Comparison of ENCODE assay signal across 13 cellular contexts in genomic region chr10:13585943-13586342, GRCh38. TPM values are rescaled to one million over a fixed set of nuclear protein-coding genes. Genes with fewer than 3 reads are reported as not detected.
A peak's percentile ranks its signal among the peaks of the same experiment; 100 is the strongest.
DNase-seq lines count a peak whose midpoint lies in the region; ATAC-seq, FAIRE-seq and TF ChIP-seq lines count a peak whose summit lies in the region.
"Had no signal": no experiment of that assay in that cellular context is flagged by ENCODE, and none has a peak within 500 bp of the region (broad histone marks: within the 10 kb centered on the region; RNA-seq: fewer than 3 reads in every experiment).

No MANE protein-coding gene starts in this region.

- H3K4me2 ChIP-seq in DND-41 (ENCODE audit: insufficient read depth, low read length) (peak overlapping the region; percentile 95; the same call in 1 of the 2 replicates), astrocyte (ENCODE audit: low read length) (no peak overlapping the region), neural progenitor cell (no peak overlapping the region)

- no peak overlapping the region for H2AFZ ChIP-seq in DND-41 (ENCODE audit: low read depth, low read length)
- no peak overlapping the region for H2AFZ ChIP-seq in astrocyte (ENCODE audit: low read depth, low read length)
- no peak overlapping the region for H2AFZ ChIP-seq in neural progenitor cell (replicated peaks)

- H3K79me2 ChIP-seq in DND-41 (ENCODE audit: insufficient read depth, low read length): peaks cover 36% of the 10 kb centered on the region
- H3K79me2 ChIP-seq in astrocyte (ENCODE audit: insufficient read depth, low read length): peaks cover 37% of the 10 kb centered on the region
- peaks cover 21% of the 10 kb centered on the region for H3K79me2 ChIP-seq in neural progenitor cell (ENCODE audit: low read depth)

- DNase-seq in DND-41: no peak
- DNase-seq in MG63: no peak
- DNase-seq in astrocyte (ENCODE audit: low read depth): no peak
- DNase-seq in neural progenitor cell (ENCODE audit: low spot score): no peak
- DNase-seq in GOT3 (lab: John Stamatoyannopoulos, UW): no peak
- DNase-seq in LoVo (ENCODE audit: low spot score): no peak
- no peak for DNase-seq in NCI-H2029 (lab: John Stamatoyannopoulos, UW)

- peak overlapping the region; percentile 100 for H3K4me3 Mint-ChIP-seq in astrocyte (ENCODE audit: unreplicated experiment)
- H3K4me3 Mint-ChIP-seq in neural progenitor cell: peak overlapping the region; percentile 100

- H3K36me3 Mint-ChIP-seq in astrocyte (ENCODE audit: low read depth, unreplicated experiment): no peaks in the 10 kb centered on the region
- no peaks in the 10 kb centered on the region for H3K36me3 Mint-ChIP-seq in neural progenitor cell

- H3K4me3 ChIP-seq in DND-41 (ENCODE audit: low read depth in 1 of 2, low read length in 2 of 2) (no peak overlapping the region), MG63 (peak overlapping the region; percentile 91), astrocyte (ENCODE audit: insufficient read depth, low read depth, low read length) (no peak overlapping the region), neural progenitor cell (no peak overlapping the region)

- H3K4me1 Mint-ChIP-seq in astrocyte (ENCODE audit: low read depth, unreplicated experiment) (no peaks in the 10 kb centered on the region), neural progenitor cell (peaks cover 18% of the 10 kb centered on the region)

- H3K36me3 ChIP-seq in DND-41 (ENCODE audit: insufficient read depth, low read length) (no peaks in the 10 kb centered on the region; the same call in 1 of the 2 replicates), MG63 (no peaks in the 10 kb centered on the region), astrocyte (ENCODE audit: insufficient read depth, low read length) (no peaks in the 10 kb centered on the region), neural progenitor cell (no peaks in the 10 kb centered on the region)

- ATAC-seq in DND-41 (ENCODE audit: insufficient read depth, low read depth): no peak
- no peak for ATAC-seq in HG02763 (IDR thresholded peaks at IDR 0.05; ENCODE audit: unreplicated experiment)

- peaks cover 31% of the 10 kb centered on the region for H3K4me1 ChIP-seq in DND-41 (ENCODE audit: insufficient read depth, low read length)
- H3K4me1 ChIP-seq in astrocyte (ENCODE audit: insufficient read depth, low read length): peaks cover 4% of the 10 kb centered on the region
- H3K4me1 ChIP-seq in neural progenitor cell: peaks cover 5% of the 10 kb centered on the region

- H3K27me3 Mint-ChIP-seq in astrocyte (ENCODE audit: low read depth, unreplicated experiment) (peaks cover 2% of the 10 kb centered on the region), neural progenitor cell (ENCODE audit: insufficient read depth, low read depth) (peaks cover 4% of the 10 kb centered on the region)

- H3K27ac ChIP-seq in DND-41 (ENCODE audit: low read length) (no peak overlapping the region), astrocyte (ENCODE audit: low read depth, low read length) (no peak overlapping the region), neural progenitor cell (no peak overlapping the region)
- H3K27ac ChIP-seq: RWPE1 had no signal

- H3K9me3 ChIP-seq in DND-41 (ENCODE audit: insufficient read depth, low read length, severe bottlenecking) (no peaks in the 10 kb centered on the region), MG63 (no peaks in the 10 kb centered on the region), astrocyte (ENCODE audit: insufficient read depth, low read depth, low read length) (no peaks in the 10 kb centered on the region), neural progenitor cell (ENCODE audit: low read depth) (no peaks in the 10 kb centered on the region)
- H3K9me3 ChIP-seq: heart left ventricle had no signal

- H3K9me3 Mint-ChIP-seq in astrocyte (ENCODE audit: unreplicated experiment): no peaks in the 10 kb centered on the region
- no peaks in the 10 kb centered on the region for H3K9me3 Mint-ChIP-seq in neural progenitor cell
- H3K9me3 Mint-ChIP-seq: activated naive CD8-positive, alpha-beta T cell treated with anti-CD3 and anti-CD28 coated beads for 36 hours; endodermal cell; immature natural killer cell had no signal

- TF ChIP-seq CTCF in DND-41 (IDR thresholded peaks at IDR 0.05; ENCODE audit: borderline replicate concordance, extremely low read depth, low read length, poor library complexity, severe bottlenecking) (no peak), astrocyte (IDR thresholded peaks at IDR 0.05; ENCODE audit: insufficient read depth, low read depth, low read length) (no peak), neural progenitor cell (IDR thresholded peaks at IDR 0.05) (no peak)

- peaks cover 5% of the 10 kb centered on the region for H3K27me3 ChIP-seq in DND-41 (ENCODE audit: insufficient read depth, low read length, poor library complexity)
- peaks cover 16% of the 10 kb centered on the region for H3K27me3 ChIP-seq in MG63
- peaks cover 13% of the 10 kb centered on the region for H3K27me3 ChIP-seq in astrocyte (ENCODE audit: insufficient read depth, low read length)
- peaks cover 21% of the 10 kb centered on the region for H3K27me3 ChIP-seq in neural progenitor cell

- H4K20me1 ChIP-seq in DND-41 (ENCODE audit: insufficient read depth, low read length) (peaks cover 9% of the 10 kb centered on the region; the same call in 1 of the 2 replicates), astrocyte (ENCODE audit: insufficient read depth, low read length) (peaks cover 10% of the 10 kb centered on the region), neural progenitor cell (ENCODE audit: low read depth) (no peaks in the 10 kb centered on the region)

- H3K27ac Mint-ChIP-seq in astrocyte (ENCODE audit: unreplicated experiment) (no peak overlapping the region), neural progenitor cell (no peak overlapping the region)
- H3K27ac Mint-ChIP-seq: endodermal cell had no signal

- H3K9ac ChIP-seq in DND-41 (ENCODE audit: low read depth, low read length) (peak overlapping the region; percentile 79; the same call in 1 of the 2 replicates), astrocyte (ENCODE audit: low read length) (no peak overlapping the region), neural progenitor cell (no peak overlapping the region)

- FAIRE-seq in astrocyte (lab: Jason Lieb, UNC): no peak

- peaks cover 4% of the 10 kb centered on the region for H3F3A ChIP-seq in neural progenitor cell (ENCODE audit: low read depth)

RNA-seq across cellular contexts. Expression of gene PRPF18, which starts 0.8 kb away (rescaled TPM):
- total RNA-seq in MG63 (2014; rRNA removed; shearing (Covaris generic); ENCODE audit: low replicate concordance): 18.3 and 23.8 TPM in 2 replicates
- 18.8 and 21.0 TPM in 2 replicates for total RNA-seq in astrocyte
- total RNA-seq in neural progenitor cell (ENCODE audit: low replicate concordance): 22.2 and 30.8 TPM in 2 replicates

RNA-seq across cellular contexts. Expression of gene BEND7, which starts 57.1 kb away (rescaled TPM):
- total RNA-seq in MG63 (2014; rRNA removed; shearing (Covaris generic); ENCODE audit: low replicate concordance): 3.6 and 4.5 TPM in 2 replicates
- 15.9 and 21.1 TPM in 2 replicates for total RNA-seq in astrocyte
- 7.5 and 9.1 TPM in 2 replicates for total RNA-seq in neural progenitor cell (ENCODE audit: low replicate concordance)
- total RNA-seq: activated naive CD8-positive, alpha-beta T cell treated with anti-CD3 and anti-CD28 coated beads for 36 hours had no signal
